Comparison of ENCODE assay signal across 11 cellular contexts in genomic region chr17:39867891-39868553, GRCh38. TPM values are rescaled to one million over a fixed set of nuclear protein-coding genes. Genes with fewer than 3 reads are reported as not detected.
A peak's percentile ranks its signal among the peaks of the same experiment; 100 is the strongest.
DNase-seq lines count a peak whose midpoint lies in the region; ATAC-seq, FAIRE-seq and TF ChIP-seq lines count a peak whose summit lies in the region.
"Had no signal": no experiment of that assay in that cellular context is flagged by ENCODE, and none has a peak within 500 bp of the region (broad histone marks: within the 10 kb centered on the region; RNA-seq: fewer than 3 reads in every experiment).

TSS of gene ZPBP2 (plus strand) at chr17:39868202. CDS start at chr17:39868355, 153 bp downstream.

- peaks cover 15% of the 10 kb centered on the region in 2 experiments; a peak in 4 of 5 replicates for H3K27me3 ChIP-seq in K562 (ENCODE audit: control insufficient read depth in 2 of 2, insufficient read depth in 2 of 2, low read length in 2 of 2)

- H2AFZ ChIP-seq in K562 (ENCODE audit: low read depth, low read length), result no peak within 1 kb of the TSS

- TF ChIP-seq RAD21 in K562 (CRISPR knock-in tag; conservative IDR thresholded peaks at IDR 0.05 in 1 of 2, IDR thresholded peaks at IDR 0.05 in 1 of 2), result no peak

- intact Hi-C loops in K562 (cut with micrococcal nuclease), result no loop called here
- intact Hi-C loops in cardiac septum (cut with DNase I), result no loop called here

- no peaks in the 10 kb centered on the region for H3K79me2 ChIP-seq in K562 (ENCODE audit: control insufficient read depth, insufficient read depth, low read length)

- peak; percentile 1 for ATAC-seq in GM18873 (IDR thresholded peaks at IDR 0.05; ENCODE audit: low FRiP score, unreplicated experiment)
- no peak for ATAC-seq in K562
- no peak for ATAC-seq in HG03469 (IDR thresholded peaks at IDR 0.05; ENCODE audit: unreplicated experiment)

- no peak for FAIRE-seq in K562 (lab: Jason Lieb, UNC)

- CTCF ChIA-PET in K562 (lab: Yijun Ruan, JAX; ENCODE audit: low intra/inter-chr PET ratio), result no interaction called here
- CTCF ChIA-PET in HEK293T (lab: Yijun Ruan, JAX), result interaction anchor here (0.5 kb wide), 1 partner anchor 104 kb away, joined by 4 read pairs; no protein-coding TSS in a partner anchor

- in situ Hi-C loops in K562 (cut with MboI), result no loop called here

- no peak for TF ChIP-seq EP300 in K562 (IDR thresholded peaks at IDR 0.05; ENCODE audit: low read length)

- no TSS peak for BruUV-seq in K562 (replicated peaks; lab: Mats Ljungman, UMichigan)

- H4K20me1 ChIP-seq in K562 (replicated peaks; ENCODE audit: control insufficient read depth, insufficient read depth, low read length), result no peaks in the 10 kb centered on the region

- H3K36me3 ChIP-seq in K562 (ENCODE audit: control insufficient read depth, insufficient read depth, low read length), result no peaks in the 10 kb centered on the region

- no peak for TF ChIP-seq POLR2A in K562 (conservative IDR thresholded peaks at IDR 0.05)

- H3K4me2 ChIP-seq in K562 (ENCODE audit: insufficient read depth, low read length), result no peak within 1 kb of the TSS

- H3K9me3 ChIP-seq in K562 (replicated peaks; ENCODE audit: control insufficient read depth, insufficient read depth, low read depth, low read length), result no peaks in the 10 kb centered on the region

- no peak within 1 kb of the TSS for H3K27ac ChIP-seq in K562 (ENCODE audit: extremely low read depth, low read depth, low read length)

- H3K4me3 ChIP-seq in K562, result no peak within 1 kb of the TSS

- no peak within 1 kb of the TSS for H3K9ac ChIP-seq in K562 (ENCODE audit: insufficient read depth in 1 of 2, low read depth in 2 of 2, low read length in 2 of 2)

- 70% methylated on average over 41 of the region's 67 CpGs for WGBS in K562 (ENCODE audit: insufficient coverage, low coverage, missing lambda C conversion rate)

- POLR2A ChIA-PET in K562 (lab: Yijun Ruan, JAX), result no interaction called here
- POLR2A ChIA-PET in HEK293T (lab: Yijun Ruan, JAX), result no interaction called here

- no peak for TF ChIP-seq CTCF in K562 (IDR thresholded peaks at IDR 0.05 in 2 of 3, conservative IDR thresholded peaks at IDR 0.05 in 1 of 3; ENCODE audit: insufficient read depth in 2 of 3, low read depth in 1 of 3, low read length in 3 of 3)

- H3K4me1 ChIP-seq in K562 (replicated peaks in 1 of 2; ENCODE audit: control insufficient read depth in 2 of 2, insufficient read depth in 2 of 2, low read length in 2 of 2), result peaks cover 0 to 11% of the 10 kb centered on the region in 2 experiments; a peak in 3 of 5 replicates

- no peaks in the 10 kb centered on the region for H3K9me1 ChIP-seq in K562 (ENCODE audit: control insufficient read depth, insufficient read depth, low read length)

- DNase-seq in activated CD4-positive, alpha-beta T cell treated with anti-CD3 and anti-CD28 coated beads for 1 hour, result peak; percentile 42
- no peak for DNase-seq in K562 (ENCODE audit: extremely low read depth in 1 of 4, low spot score in 3 of 4)
- peak; percentile 45 to 49 for DNase-seq in stimulated activated CD4-positive, alpha-beta T cell treated with anti-CD3 and anti-CD28 coated beads, Interleukin-4, amount 100 ng/mL, for 48 hours (ENCODE audit: low read depth in 2 of 2)
- no peak for DNase-seq in HEK293T (ENCODE audit: extremely low spot score)
- no peak for DNase-seq in cardiac septum (ENCODE audit: low spot score)
- DNase-seq in DMS53 treated with DMSO at 0.1 percent for 48 hours (lab: John Stamatoyannopoulos, UW; ENCODE audit: unreplicated experiment), result no peak
- DNase-seq: NCI-H2029 had no signal

TF ChIP-seq in K562, 482 proteins besides CTCF, POLR2A, EP300 and RAD21:
- TF ChIP-seq ZNF644 (tag; IDR thresholded peaks at IDR 0.05; ENCODE audit: low read depth), result no peak
- 0 out of 2 replicates have a peak, but pooled peaks have one; percentile 27 for TF ChIP-seq ZBTB33 (CRISPR knock-in tag; IDR thresholded peaks at IDR 0.05)
- no peak for TF ChIP-seq CSDE1 (IDR thresholded peaks at IDR 0.05)

TF ChIP-seq in HEK293T, 16 proteins besides CTCF, POLR2A, EP300 and RAD21:
- TF ChIP-seq SUZ12 (IDR thresholded peaks at IDR 0.05), result no peak
- TF ChIP-seq FOXA1 (IDR thresholded peaks at IDR 0.05), result no peak
- TF ChIP-seq ZNF384 (IDR thresholded peaks at IDR 0.05), result no peak
- TF ChIP-seq BHLHE40 (IDR thresholded peaks at IDR 0.05; ENCODE audit: borderline replicate concordance), result no peak
- TF ChIP-seq NFRKB (IDR thresholded peaks at IDR 0.05), result no peak
- TF ChIP-seq FOXM1 (IDR thresholded peaks at IDR 0.05; ENCODE audit: borderline replicate concordance), result no peak
- no peak for TF ChIP-seq LEF1 (IDR thresholded peaks at IDR 0.05; ENCODE audit: borderline replicate concordance)
- no peak for TF ChIP-seq TARDBP (IDR thresholded peaks at IDR 0.05)
- TF ChIP-seq FOXK2 (IDR thresholded peaks at IDR 0.05), result no peak
- TF ChIP-seq PKNOX1 (IDR thresholded peaks at IDR 0.05), result no peak
- no peak for TF ChIP-seq SP1 (IDR thresholded peaks at IDR 0.05)
- no peak for TF ChIP-seq ARNT (IDR thresholded peaks at IDR 0.05)
- no peak for TF ChIP-seq ELF4 (IDR thresholded peaks at IDR 0.05)
- no peak for TF ChIP-seq CTBP1 (IDR thresholded peaks at IDR 0.05; ENCODE audit: borderline replicate concordance)
- TF ChIP-seq L3MBTL2 (conservative IDR thresholded peaks at IDR 0.05), result no peak
- no peak for TF ChIP-seq HDGF (IDR thresholded peaks at IDR 0.05; ENCODE audit: borderline replicate concordance)

RNA-seq across cellular contexts. Expression of gene ZPBP2, which starts in this region (rescaled TPM):
- not detected in 2 replicates for total RNA-seq in K562 (2011; cell fraction: chromatin; rRNA removed; ENCODE audit: low replicate concordance)
- total RNA-seq in K562 (2011; cell fraction: nucleolus; rRNA removed), result not detected in 2 replicates
- total RNA-seq in K562 (2011; cell fraction: nucleoplasm; rRNA removed), result not detected in 2 replicates
- total RNA-seq in K562 (2014; rRNA removed) (not detected in 2 replicates), K562 (2014; rRNA removed; fragmentation: Illumina TruSeq; extraction: Trizol) (not detected in 2 replicates), K562 (2015; rRNA removed; fragmentation: Illumina TruSeq; extraction: Trizol) (not detected in 2 replicates), K562 (2021) (not detected in 2 replicates), cardiac septum (not detected)
- polyA plus RNA-seq in K562 (2011; rRNA removed) (not detected in 2 replicates), K562 (2014; fragmentation: Illumina TruSeq; extraction: Trizol) (not detected in 2 replicates), K562 (2014; fragmentation: Nextera tagmentation; extraction: Ambion mirVana) (not detected), K562 (2014; rRNA removed) (not detected in 2 replicates)
- polyA plus RNA-seq in K562 (2011; cell fraction: cytosol; rRNA removed), result not detected in 2 replicates
- polyA plus RNA-seq in K562 (2011; cell fraction: nucleus; rRNA removed), result not detected in 2 replicates
- not detected in 2 replicates for polyA plus RNA-seq in K562 (2012)
- not detected in 2 replicates for polyA minus RNA-seq in K562 (2011; rRNA and poly(A)+ RNA removed)
- not detected in 2 replicates for polyA minus RNA-seq in K562 (2011; cell fraction: cytosol; rRNA and poly(A)+ RNA removed)
- not detected in 2 replicates for polyA minus RNA-seq in K562 (2011; cell fraction: nucleus; rRNA and poly(A)+ RNA removed)
- total RNA-seq: Daoy had no signal
- polyA plus RNA-seq: esophagus had no signal

Comparison
In these comparisons a context has a peak if more than half of its experiments do, and no peak if none do; other contexts are left out.
1. DNase-seq: peak in activated CD4-positive, alpha-beta T cell treated with anti-CD3 and anti-CD28 coated beads for 1 hour (single experiment) and stimulated activated CD4-positive, alpha-beta T cell treated with anti-CD3 and anti-CD28 coated beads, Interleukin-4, amount 100 ng/mL, for 48 hours (2 of 2); none in K562 (0 of 4), HEK293T (single experiment), cardiac septum (single experiment) and DMS53 treated with DMSO at 0.1 percent for 48 hours (single experiment).